In genomic region chr1:169701261-169701802, GRCh38 we compare ENCODE assay signal across 23 cellular contexts. TPM values are rescaled to one million over a fixed set of nuclear protein-coding genes. Genes with fewer than 3 reads are reported as not detected.
DNase-seq lines count a peak whose midpoint lies in the region; ATAC-seq, FAIRE-seq and TF ChIP-seq lines count a peak whose summit lies in the region.
"Had no signal": no experiment of that assay in that cellular context is flagged by ENCODE, and none has a peak within 500 bp of the region (broad histone marks: within the 10 kb centered on the region; RNA-seq: fewer than 3 reads in every experiment).

No MANE protein-coding gene starts in this region.

- H3K27me3 ChIP-seq in WERI-Rb-1 (ENCODE audit: insufficient read depth, low read depth, severe bottlenecking) (no peaks in the 10 kb centered on the region), HepG2 (ENCODE audit: control insufficient read depth in 1 of 2, insufficient read depth in 2 of 2, low read length in 2 of 2) (no peaks in the 10 kb centered on the region), body of pancreas (no peaks in the 10 kb centered on the region)
- H3K27me3 ChIP-seq: sigmoid colon had no signal

- H3K9me3 Mint-ChIP-seq in activated naive CD4-positive, alpha-beta T cell treated with anti-CD3 and anti-CD28 coated beads, Interleukin-2, amount 50 U/mL, for 24 hours = no peaks in the 10 kb centered on the region
- H3K9me3 Mint-ChIP-seq in central memory CD8-positive, alpha-beta T cell = no peaks in the 10 kb centered on the region
- H3K9me3 Mint-ChIP-seq: endodermal cell had no signal

- POLR2A ChIA-PET in HepG2 (lab: Yijun Ruan, JAX) = no interaction called here

- in situ Hi-C loops in HepG2 (cut with HindIII; ENCODE audit: extremely low pct_ligation_motif_present, low pct_unique_long_range_greater_than_20kb) = no loop called here

- TF ChIP-seq RAD21 in HepG2 (CRISPR knock-in tag; IDR thresholded peaks at IDR 0.05) = no peak

- no peaks in the 10 kb centered on the region for H3K27me3 Mint-ChIP-seq in activated naive CD4-positive, alpha-beta T cell treated with anti-CD3 and anti-CD28 coated beads, Interleukin-2, amount 50 U/mL, for 24 hours
- no peaks in the 10 kb centered on the region for H3K27me3 Mint-ChIP-seq in T-helper 17 cell
- no peaks in the 10 kb centered on the region for H3K27me3 Mint-ChIP-seq in central memory CD8-positive, alpha-beta T cell

- H3K4me3 Mint-ChIP-seq in activated naive CD4-positive, alpha-beta T cell treated with anti-CD3 and anti-CD28 coated beads, Interleukin-2, amount 50 U/mL, for 24 hours = peak overlapping the region; percentile 99
- H3K4me3 Mint-ChIP-seq in T-helper 17 cell = peak overlapping the region; percentile 67
- peak overlapping the region; percentile 85 for H3K4me3 Mint-ChIP-seq in central memory CD8-positive, alpha-beta T cell
- H3K4me3 Mint-ChIP-seq: endodermal cell had no signal

- H3K27ac ChIP-seq in WERI-Rb-1 (no peak overlapping the region), HepG2 (ENCODE audit: extremely low read length, insufficient read depth, low read length) (no peak overlapping the region), body of pancreas (no peak overlapping the region)
- H3K27ac ChIP-seq: parathyroid adenoma, sigmoid colon had no signal

- H4K20me1 ChIP-seq in HepG2 (ENCODE audit: insufficient read depth, low read length) = no peaks in the 10 kb centered on the region

- no TSS peak for BruUV-seq in HepG2 (replicated peaks; lab: Mats Ljungman, UMichigan)

- H3K9me3 ChIP-seq in T-helper 17 cell (ENCODE audit: control insufficient read depth, low read length, poor library complexity, severe bottlenecking) (no peaks in the 10 kb centered on the region), WERI-Rb-1 (ENCODE audit: severe bottlenecking) (no peaks in the 10 kb centered on the region), HepG2 (ENCODE audit: low read length) (no peaks in the 10 kb centered on the region), body of pancreas (no peaks in the 10 kb centered on the region)
- H3K9me3 ChIP-seq: Caco-2, HAP-1, sigmoid colon had no signal

- intact Hi-C loops in HepG2 (cut with micrococcal nuclease; ENCODE audit: unreplicated experiment) (no loop called here), body of pancreas (cut with DNase I) (no loop called here)

- FAIRE-seq in HepG2 (lab: Jason Lieb, UNC) = no peak

- H3K36me3 ChIP-seq in WERI-Rb-1 (no peaks in the 10 kb centered on the region), HepG2 (replicated peaks in 1 of 2; ENCODE audit: control insufficient read depth in 1 of 2, insufficient read depth in 2 of 2, low read length in 2 of 2) (no peaks in the 10 kb centered on the region), body of pancreas (replicated peaks in 1 of 2; ENCODE audit: insufficient read depth in 1 of 2, low read depth in 2 of 2) (no peaks in the 10 kb centered on the region)
- H3K36me3 ChIP-seq: HAP-1, sigmoid colon had no signal

- H3K4me3 ChIP-seq in WERI-Rb-1 (ENCODE audit: low read depth, low read length) (no peak overlapping the region), HepG2 (replicated peaks in 1 of 3; ENCODE audit: insufficient read depth in 1 of 3, low read depth in 2 of 3, low read length in 3 of 3) (no peak overlapping the region), body of pancreas (no peak overlapping the region)
- H3K4me3 ChIP-seq: HAP-1, lung, sigmoid colon had no signal

- TF ChIP-seq CTCF in WERI-Rb-1 (IDR thresholded peaks at IDR 0.05; ENCODE audit: low read depth, low read length) (no peak), HepG2 (CRISPR knock-in tag; IDR thresholded peaks at IDR 0.05) (no peak), body of pancreas (IDR thresholded peaks at IDR 0.05) (no peak)

- CTCF ChIA-PET in HepG2 (lab: Yijun Ruan, JAX; ENCODE audit: low intra/inter-chr PET ratio, low total read pairs) = no interaction called here

- no peaks in the 10 kb centered on the region for H3K4me1 ChIP-seq in HepG2 (ENCODE audit: insufficient read depth, low read length)
- no peaks in the 10 kb centered on the region for H3K4me1 ChIP-seq in body of pancreas
- H3K4me1 ChIP-seq: HAP-1, sigmoid colon had no signal

- H2AFZ ChIP-seq in HepG2 (ENCODE audit: low read length) = no peak overlapping the region
- H2AFZ ChIP-seq: parathyroid adenoma had no signal

- H3K4me2 ChIP-seq in HepG2 (ENCODE audit: low read depth, low read length) = no peak overlapping the region

- H3K79me2 ChIP-seq in HepG2 (ENCODE audit: insufficient read depth, low read length) = no peaks in the 10 kb centered on the region
- H3K79me2 ChIP-seq: parathyroid adenoma had no signal

- H3K9ac ChIP-seq in HepG2 (ENCODE audit: insufficient read depth, low read depth, low read length) = no peak overlapping the region
- H3K9ac ChIP-seq: parathyroid adenoma had no signal

- TF ChIP-seq POLR2A in HepG2 (IDR thresholded peaks at IDR 0.05; ENCODE audit: insufficient read depth in 1 of 2, low read depth in 2 of 2, low read length in 2 of 2) (no peak), body of pancreas (IDR thresholded peaks at IDR 0.05) (no peak)

- no peak for DNase-seq in activated naive CD4-positive, alpha-beta T cell treated with Interleukin-2 at 50 U/mL for 16 hours
- DNase-seq in T-helper 17 cell (no peak), WERI-Rb-1 (no peak), HepG2 (ENCODE audit: low spot score) (no peak), body of pancreas (no peak)
- DNase-seq in central memory CD8-positive, alpha-beta T cell (ENCODE audit: low spot score in 2 of 2) = no peak
- DNase-seq: anterior cingulate cortex, Caco-2, cerebellar nuclear complex, endodermal cell, islet precursor cell, KBM-7, NCI-H1092, NCI-H2081 treated with DMSO at 0.1 percent for 48 hours, NCI-H510A, SHP77, sigmoid colon had no signal

- WGBS in HepG2 (ENCODE audit: low lambda C conversion rate) = 26% methylated on average over 1 of the region's 1 CpG
- WGBS in body of pancreas, 2 donors = 41 to 74% methylated on average over 1 of the region's 1 CpG

- H3K27ac Mint-ChIP-seq in activated naive CD4-positive, alpha-beta T cell treated with anti-CD3 and anti-CD28 coated beads, Interleukin-2, amount 50 U/mL, for 24 hours = peak overlapping the region; percentile 81
- H3K27ac Mint-ChIP-seq in T-helper 17 cell = no peak overlapping the region
- H3K27ac Mint-ChIP-seq in central memory CD8-positive, alpha-beta T cell (ENCODE audit: low read depth) = peak overlapping the region; percentile 71
- H3K27ac Mint-ChIP-seq: endodermal cell had no signal

- peak; percentile 59 for ATAC-seq in T-helper 17 cell
- ATAC-seq in central memory CD8-positive, alpha-beta T cell (replicated peaks; ENCODE audit: extremely low read depth, poor library complexity, severe bottlenecking) = peak; percentile 71
- ATAC-seq in HG03039 (IDR thresholded peaks at IDR 0.05; ENCODE audit: unreplicated experiment) = no peak
- ATAC-seq in HepG2 = no peak
- no peak for ATAC-seq in body of pancreas

- peaks cover 95% of the 10 kb centered on the region for H3K4me1 Mint-ChIP-seq in activated naive CD4-positive, alpha-beta T cell treated with anti-CD3 and anti-CD28 coated beads, Interleukin-2, amount 50 U/mL, for 24 hours
- H3K4me1 Mint-ChIP-seq in T-helper 17 cell = peaks cover 70% of the 10 kb centered on the region
- peaks cover 88% of the 10 kb centered on the region for H3K4me1 Mint-ChIP-seq in central memory CD8-positive, alpha-beta T cell
- H3K4me1 Mint-ChIP-seq: endodermal cell had no signal

- H3K36me3 Mint-ChIP-seq in activated naive CD4-positive, alpha-beta T cell treated with anti-CD3 and anti-CD28 coated beads, Interleukin-2, amount 50 U/mL, for 24 hours = peaks cover 62% of the 10 kb centered on the region
- peaks cover 30% of the 10 kb centered on the region for H3K36me3 Mint-ChIP-seq in T-helper 17 cell (ENCODE audit: low read depth)
- peaks cover 79% of the 10 kb centered on the region for H3K36me3 Mint-ChIP-seq in central memory CD8-positive, alpha-beta T cell (ENCODE audit: insufficient read depth)

- TF ChIP-seq EP300 in HepG2 (IDR thresholded peaks at IDR 0.05; ENCODE audit: low read depth in 2 of 2, low read length in 2 of 2) (no peak), HepG2 (CRISPR knock-in tag; IDR thresholded peaks at IDR 0.05; ENCODE audit: borderline replicate concordance) (no peak)

RNA-seq across cellular contexts. Expression of gene SELL, which starts 10.1 kb away (rescaled TPM):
- 100 to 1,000 TPM; 205 to 276 TPM for total RNA-seq in T-helper 17 cell
- total RNA-seq in HepG2 (2016; rRNA removed; fragmentation: Illumina TruSeq; extraction: Trizol) = 0.13 and 0.32 TPM in 2 replicates
- not detected in 2 replicates for total RNA-seq in HepG2 (2016; cell fraction: cytosol; rRNA removed; fragmentation: Illumina TruSeq; extraction: Trizol; ENCODE audit: low read depth)
- 0.13 and 0.27 TPM in 2 replicates for total RNA-seq in HepG2 (2016; cell fraction: insoluble cytoplasmic fraction; rRNA removed; fragmentation: Illumina TruSeq; extraction: Trizol)
- total RNA-seq in HepG2 (2016; cell fraction: membrane; rRNA removed; fragmentation: Illumina TruSeq; extraction: Trizol) = 0.17 TPM in 1 of 2 replicates, not detected in the other
- 0.71 TPM in 1 of 2 replicates, not detected in the other for total RNA-seq in HepG2 (2016; cell fraction: nucleus; rRNA removed; fragmentation: Illumina TruSeq; extraction: Trizol)
- 0.03 and 0.18 TPM in 2 replicates for polyA plus RNA-seq in HepG2 (2011; rRNA removed)
- polyA plus RNA-seq in HepG2 (2011; cell fraction: cytosol; rRNA removed) = 0.04 and 0.11 TPM in 2 replicates
- not detected in 2 replicates for polyA plus RNA-seq in HepG2 (2011; cell fraction: nucleus; rRNA removed)
- polyA plus RNA-seq in HepG2 (2012) = not detected in 2 replicates
- not detected in 2 replicates for polyA plus RNA-seq in HepG2 (2016; cell fraction: cytosol; fragmentation: Illumina TruSeq; extraction: Trizol; ENCODE audit: low read depth)
- polyA plus RNA-seq in HepG2 (2016; cell fraction: insoluble cytoplasmic fraction; fragmentation: Illumina TruSeq; extraction: Trizol; ENCODE audit: low read depth) = 0.24 TPM in 1 of 2 replicates, not detected in the other
- 0.12 TPM in 1 of 2 replicates, not detected in the other for polyA plus RNA-seq in HepG2 (2016; cell fraction: membrane; fragmentation: Illumina TruSeq; extraction: Trizol; ENCODE audit: low read depth)
- not detected in 2 replicates for polyA plus RNA-seq in HepG2 (2016; cell fraction: nucleus; fragmentation: Illumina TruSeq; extraction: Trizol; ENCODE audit: insufficient read depth, low read depth)
- not detected in 2 replicates for polyA minus RNA-seq in HepG2 (2011; rRNA and poly(A)+ RNA removed; ENCODE audit: low replicate concordance)
- polyA minus RNA-seq in HepG2 (2011; cell fraction: cytosol; rRNA and poly(A)+ RNA removed) = not detected in 2 replicates
- polyA minus RNA-seq in HepG2 (2011; cell fraction: nucleus; rRNA and poly(A)+ RNA removed) = not detected in 2 replicates
- under 1 TPM in 1 of 2 donors, not detected in 1; 0.26 TPM for total RNA-seq in body of pancreas
- total RNA-seq: Caco-2, myocyte had no signal

RNA-seq across cellular contexts. Expression of gene SELE, which starts 32.5 kb away (rescaled TPM):
- total RNA-seq in T-helper 17 cell (not detected), HepG2 (2016; rRNA removed; fragmentation: Illumina TruSeq; extraction: Trizol) (0.04 TPM in 1 of 2 replicates, not detected in the other), body of pancreas (1 to 10 TPM in 1 of 2 donors, not detected in 1; 1.3 TPM)
- not detected in 2 replicates for total RNA-seq in HepG2 (2016; cell fraction: cytosol; rRNA removed; fragmentation: Illumina TruSeq; extraction: Trizol; ENCODE audit: low read depth)
- 0.04 TPM in 1 of 2 replicates, not detected in the other for total RNA-seq in HepG2 (2016; cell fraction: insoluble cytoplasmic fraction; rRNA removed; fragmentation: Illumina TruSeq; extraction: Trizol)
- not detected in 2 replicates for total RNA-seq in HepG2 (2016; cell fraction: membrane; rRNA removed; fragmentation: Illumina TruSeq; extraction: Trizol)
- not detected in 2 replicates for total RNA-seq in HepG2 (2016; cell fraction: nucleus; rRNA removed; fragmentation: Illumina TruSeq; extraction: Trizol)
- polyA plus RNA-seq in HepG2 (2011; rRNA removed) = 0.08 and 0.09 TPM in 2 replicates
- polyA plus RNA-seq in HepG2 (2011; cell fraction: cytosol; rRNA removed) = 0.04 and 0.05 TPM in 2 replicates
- polyA plus RNA-seq in HepG2 (2011; cell fraction: nucleus; rRNA removed) = 0.05 TPM in 1 of 2 replicates, not detected in the other
- polyA plus RNA-seq in HepG2 (2012) = 0.05 TPM in 1 of 2 replicates, not detected in the other
- not detected in 2 replicates for polyA plus RNA-seq in HepG2 (2016; cell fraction: cytosol; fragmentation: Illumina TruSeq; extraction: Trizol; ENCODE audit: low read depth)
- polyA plus RNA-seq in HepG2 (2016; cell fraction: insoluble cytoplasmic fraction; fragmentation: Illumina TruSeq; extraction: Trizol; ENCODE audit: low read depth) = 0.07 TPM in 1 of 2 replicates, not detected in the other
- not detected in 2 replicates for polyA plus RNA-seq in HepG2 (2016; cell fraction: membrane; fragmentation: Illumina TruSeq; extraction: Trizol; ENCODE audit: low read depth)
- not detected in 2 replicates for polyA plus RNA-seq in HepG2 (2016; cell fraction: nucleus; fragmentation: Illumina TruSeq; extraction: Trizol; ENCODE audit: insufficient read depth, low read depth)
- 0.12 TPM in 1 of 2 replicates, not detected in the other for polyA minus RNA-seq in HepG2 (2011; rRNA and poly(A)+ RNA removed; ENCODE audit: low replicate concordance)
- not detected in 2 replicates for polyA minus RNA-seq in HepG2 (2011; cell fraction: cytosol; rRNA and poly(A)+ RNA removed)
- polyA minus RNA-seq in HepG2 (2011; cell fraction: nucleus; rRNA and poly(A)+ RNA removed) = 0.12 TPM in 1 of 2 replicates, not detected in the other
- total RNA-seq: Caco-2, endodermal cell, myocyte had no signal

Comparison
In these comparisons a context has a peak if more than half of its experiments do, and no peak if none do; other contexts are left out.
1. ATAC-seq: peak in T-helper 17 cell (single experiment) and central memory CD8-positive, alpha-beta T cell (single experiment); none in HG03039 (single experiment), HepG2 (single experiment) and body of pancreas (single experiment).
2. RNA of gene SELL, which starts 10.1 kb away (total RNA-seq): 205 to 276 TPM in T-helper 17 cell; 0.26 TPM in body of pancreas and 0.13 to 0.71 TPM in HepG2; every median in the first group is over 100 times any median in the second.
3. Peak in every context shown above with its lines, with median percentiles within 50 percentile points of each other: H3K4me3 Mint-ChIP-seq.